In the genomic region with DNA sequence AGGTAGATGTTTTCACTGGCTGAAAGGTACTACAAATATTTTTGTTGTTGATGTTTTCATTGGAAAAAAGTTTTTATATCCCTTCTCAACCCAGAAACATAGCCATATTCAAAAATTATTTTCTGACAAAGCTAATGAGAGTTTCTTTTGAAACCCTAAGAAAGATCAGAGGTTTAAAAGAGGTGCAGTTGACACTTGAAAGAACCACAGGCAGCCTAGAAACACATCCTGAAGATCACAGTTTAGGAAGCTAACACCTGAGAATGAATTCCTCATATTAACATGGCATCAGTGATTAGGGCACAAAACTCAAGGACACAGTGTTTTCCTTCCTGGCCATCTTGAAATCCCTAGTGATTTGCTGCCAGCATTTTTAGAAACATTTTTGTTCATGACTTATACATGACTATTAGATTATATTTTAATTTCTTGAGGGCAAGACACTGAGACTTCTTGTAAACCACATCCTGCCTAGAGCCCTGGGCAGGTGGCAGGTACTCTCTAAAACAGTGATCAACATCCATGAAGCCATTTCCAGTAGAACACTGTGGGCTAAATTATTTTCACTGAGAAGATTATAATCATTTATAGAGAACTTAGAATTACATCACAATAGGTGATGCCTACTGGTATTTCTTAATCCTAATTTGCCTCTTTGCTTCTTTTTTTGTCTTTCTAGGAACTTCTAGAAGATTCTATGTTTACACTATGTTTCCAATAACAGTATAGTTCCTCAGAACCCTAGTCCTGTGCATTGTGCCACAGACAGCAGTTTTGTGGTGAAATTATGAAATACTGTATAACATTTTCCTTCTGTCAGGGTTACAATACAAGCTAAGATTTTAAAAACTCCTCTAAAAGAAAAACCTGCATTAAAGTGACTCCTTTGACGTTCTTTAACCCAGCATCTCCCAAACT, we compare ENCODE assay signal across 10 cellular contexts.
A peak's percentile ranks its signal among the peaks of the same experiment; 100 is the strongest.
DNase-seq lines count a peak whose midpoint lies in the region; ATAC-seq, FAIRE-seq and TF ChIP-seq lines count a peak whose summit lies in the region.
"Had no signal": no experiment of that assay in that cellular context is flagged by ENCODE, and none has a peak within 500 bp of the region (broad histone marks: within the 10 kb centered on the region; RNA-seq: fewer than 3 reads in every experiment).

No MANE protein-coding gene starts in this region.

- no peak overlapping the region for H3K27ac ChIP-seq in HepG2 (ENCODE audit: extremely low read length, insufficient read depth, low read length)
- H3K27ac ChIP-seq: A549, cardiac muscle cell had no signal

- BruUV-seq in HepG2 (replicated peaks; lab: Mats Ljungman, UMichigan), result no TSS peak

- H3K27me3 ChIP-seq in HepG2 (ENCODE audit: control insufficient read depth in 1 of 2, insufficient read depth in 2 of 2, low read length in 2 of 2), result no peaks in the 10 kb centered on the region; a peak in 2 of 5 replicates
- H3K27me3 ChIP-seq: cardiac muscle cell had no signal

- no peak for TF ChIP-seq RAD21 in HepG2 (CRISPR knock-in tag; IDR thresholded peaks at IDR 0.05)

- H2AFZ ChIP-seq in HepG2 (ENCODE audit: low read length), result no peak overlapping the region

- no peaks in the 10 kb centered on the region for H4K20me1 ChIP-seq in HepG2 (ENCODE audit: insufficient read depth, low read length)

- no peak overlapping the region for H3K4me2 ChIP-seq in HepG2 (ENCODE audit: low read depth, low read length)
- H3K4me2 ChIP-seq: A549 had no signal

- H3K9ac ChIP-seq in HepG2 (ENCODE audit: insufficient read depth, low read depth, low read length), result no peak overlapping the region

- H3K4me3 Mint-ChIP-seq in T-helper 1 cell treated with Interleukin-12 subunit alpha and Interleukin-12 subunit beta and Interleukin-4 antibody, amounts not matched to agents 30 μg/mL and 1 μg/mL, for 36 hours, result peak overlapping the region; percentile 14
- peak overlapping the region; percentile 19 for H3K4me3 Mint-ChIP-seq in stimulated activated effector memory CD8-positive, alpha-beta T cell treated with anti-CD3 and anti-CD28 coated beads, Interleukin-12 subunit alpha, Interleukin-12 subunit beta, amount 100 ng/mL, for 72 hours

- no peak for TF ChIP-seq POLR2A in HepG2 (IDR thresholded peaks at IDR 0.05; ENCODE audit: insufficient read depth in 1 of 2, low read depth in 2 of 2, low read length in 2 of 2)

- H3K36me3 ChIP-seq in HepG2 (replicated peaks in 1 of 2; ENCODE audit: control insufficient read depth in 1 of 2, insufficient read depth in 2 of 2, low read length in 2 of 2), result no peaks in the 10 kb centered on the region
- H3K36me3 ChIP-seq: cardiac muscle cell had no signal

- no peaks in the 10 kb centered on the region for H3K9me3 ChIP-seq in HepG2 (ENCODE audit: low read length)
- H3K9me3 ChIP-seq: A549 had no signal

- no peak for TF ChIP-seq CTCF in HepG2 (CRISPR knock-in tag; IDR thresholded peaks at IDR 0.05)

- no peak overlapping the region for H3K4me3 ChIP-seq in HepG2 (replicated peaks in 1 of 3; ENCODE audit: insufficient read depth in 1 of 3, low read depth in 2 of 3, low read length in 3 of 3)
- H3K4me3 ChIP-seq: A549, cardiac muscle cell had no signal

- CTCF ChIA-PET in HepG2 (lab: Yijun Ruan, JAX; ENCODE audit: low intra/inter-chr PET ratio, low total read pairs), result no interaction called here

- H3K4me1 ChIP-seq in HepG2 (ENCODE audit: insufficient read depth, low read length), result peaks cover 11% of the 10 kb centered on the region
- H3K4me1 ChIP-seq: A549 had no signal

- FAIRE-seq in HepG2 (lab: Jason Lieb, UNC), result no peak
- FAIRE-seq: A549 had no signal

- in situ Hi-C loops in HepG2 (cut with HindIII; ENCODE audit: extremely low pct_ligation_motif_present, low pct_unique_long_range_greater_than_20kb), result loop anchor here (10.0 kb wide), 1 partner anchor 505 kb away; no protein-coding TSS in a partner anchor

- H3K27ac Mint-ChIP-seq in T-helper 1 cell treated with Interleukin-12 subunit alpha and Interleukin-12 subunit beta and Interleukin-4 antibody, amounts not matched to agents 30 μg/mL and 1 μg/mL, for 36 hours, result peak overlapping the region; percentile 66
- H3K27ac Mint-ChIP-seq in stimulated activated effector memory CD8-positive, alpha-beta T cell treated with anti-CD3 and anti-CD28 coated beads, Interleukin-12 subunit alpha, Interleukin-12 subunit beta, amount 100 ng/mL, for 72 hours, result peak overlapping the region; percentile 80

- H3K79me2 ChIP-seq in HepG2 (ENCODE audit: insufficient read depth, low read length), result no peaks in the 10 kb centered on the region

- H3K4me1 Mint-ChIP-seq in T-helper 1 cell treated with Interleukin-12 subunit alpha and Interleukin-12 subunit beta and Interleukin-4 antibody, amounts not matched to agents 30 μg/mL and 1 μg/mL, for 36 hours (ENCODE audit: low read depth), result peaks cover 25% of the 10 kb centered on the region
- peaks cover 34% of the 10 kb centered on the region for H3K4me1 Mint-ChIP-seq in stimulated activated effector memory CD8-positive, alpha-beta T cell treated with anti-CD3 and anti-CD28 coated beads, Interleukin-12 subunit alpha, Interleukin-12 subunit beta, amount 100 ng/mL, for 72 hours

- intact Hi-C loops in HepG2 (cut with micrococcal nuclease; ENCODE audit: unreplicated experiment), result loop anchor here (5.0 to 10.0 kb wide), 2 partner anchors 173 to 795 kb away; no protein-coding TSS in a partner anchor

- WGBS in HepG2 (ENCODE audit: low lambda C conversion rate), result 0% methylated on average over 1 of the region's 1 CpG

- no peaks in the 10 kb centered on the region for H3K9me3 Mint-ChIP-seq in T-helper 1 cell treated with Interleukin-12 subunit alpha and Interleukin-12 subunit beta and Interleukin-4 antibody, amounts not matched to agents 30 μg/mL and 1 μg/mL, for 36 hours
- no peaks in the 10 kb centered on the region for H3K9me3 Mint-ChIP-seq in stimulated activated effector memory CD8-positive, alpha-beta T cell treated with anti-CD3 and anti-CD28 coated beads, Interleukin-12 subunit alpha, Interleukin-12 subunit beta, amount 100 ng/mL, for 72 hours

- DNase-seq in activated CD4-positive, alpha-beta T cell treated with anti-CD3 and anti-CD28 coated beads for 4 hours, result peak; percentile 41 to 44
- DNase-seq in activated CD4-positive, alpha-beta T cell treated with anti-CD3 and anti-CD28 coated beads for 1 hour, result no peak
- no peak for DNase-seq in stimulated activated effector memory CD8-positive, alpha-beta T cell treated with anti-CD3 and anti-CD28 coated beads, Interleukin-12 subunit alpha, Interleukin-12 subunit beta, amount 100 ng/mL, for 72 hours (ENCODE audit: low spot score in 2 of 2)
- DNase-seq in medulla oblongata (ENCODE audit: extremely low spot score) (no peak), HepG2 (ENCODE audit: low spot score) (no peak), NCI-H82 (lab: John Stamatoyannopoulos, UW) (no peak)

- peak; percentile 97 for ATAC-seq in HG02981 (IDR thresholded peaks at IDR 0.05; ENCODE audit: unreplicated experiment)
- peak; percentile 75 for ATAC-seq in stimulated activated effector memory CD8-positive, alpha-beta T cell treated with anti-CD3 and anti-CD28 coated beads, Interleukin-12 subunit alpha, Interleukin-12 subunit beta, amount 100 ng/mL, for 72 hours
- no peak for ATAC-seq in HepG2
- ATAC-seq: A549 had no signal

- TF ChIP-seq EP300 in HepG2 (IDR thresholded peaks at IDR 0.05; ENCODE audit: low read depth in 2 of 2, low read length in 2 of 2) (no peak), HepG2 (CRISPR knock-in tag; IDR thresholded peaks at IDR 0.05; ENCODE audit: borderline replicate concordance) (no peak)

- POLR2A ChIA-PET in HepG2 (lab: Yijun Ruan, JAX), result no interaction called here

- H3K36me3 Mint-ChIP-seq in T-helper 1 cell treated with Interleukin-12 subunit alpha and Interleukin-12 subunit beta and Interleukin-4 antibody, amounts not matched to agents 30 μg/mL and 1 μg/mL, for 36 hours (ENCODE audit: low read depth), result no peaks in the 10 kb centered on the region
- no peaks in the 10 kb centered on the region for H3K36me3 Mint-ChIP-seq in stimulated activated effector memory CD8-positive, alpha-beta T cell treated with anti-CD3 and anti-CD28 coated beads, Interleukin-12 subunit alpha, Interleukin-12 subunit beta, amount 100 ng/mL, for 72 hours

- H3K27me3 Mint-ChIP-seq in T-helper 1 cell treated with Interleukin-12 subunit alpha and Interleukin-12 subunit beta and Interleukin-4 antibody, amounts not matched to agents 30 μg/mL and 1 μg/mL, for 36 hours (ENCODE audit: low read depth), result no peaks in the 10 kb centered on the region

TF ChIP-seq in HepG2, 621 proteins besides CTCF, POLR2A, EP300 and RAD21 (continues in another document):
- TF ChIP-seq ZNF292 (CRISPR knock-in tag; IDR thresholded peaks at IDR 0.05; ENCODE audit: borderline replicate concordance, low read depth) (no peak), ZNF543 (CRISPR knock-in tag; IDR thresholded peaks at IDR 0.05) (no peak), RFXANK (CRISPR knock-in tag; IDR thresholded peaks at IDR 0.05) (no peak), ZNF660 (CRISPR knock-in tag; IDR thresholded peaks at IDR 0.05; ENCODE audit: borderline replicate concordance, low read depth) (no peak), NFATC3 (CRISPR knock-in tag; IDR thresholded peaks at IDR 0.05) (no peak)
- TF ChIP-seq, protein P1, sequence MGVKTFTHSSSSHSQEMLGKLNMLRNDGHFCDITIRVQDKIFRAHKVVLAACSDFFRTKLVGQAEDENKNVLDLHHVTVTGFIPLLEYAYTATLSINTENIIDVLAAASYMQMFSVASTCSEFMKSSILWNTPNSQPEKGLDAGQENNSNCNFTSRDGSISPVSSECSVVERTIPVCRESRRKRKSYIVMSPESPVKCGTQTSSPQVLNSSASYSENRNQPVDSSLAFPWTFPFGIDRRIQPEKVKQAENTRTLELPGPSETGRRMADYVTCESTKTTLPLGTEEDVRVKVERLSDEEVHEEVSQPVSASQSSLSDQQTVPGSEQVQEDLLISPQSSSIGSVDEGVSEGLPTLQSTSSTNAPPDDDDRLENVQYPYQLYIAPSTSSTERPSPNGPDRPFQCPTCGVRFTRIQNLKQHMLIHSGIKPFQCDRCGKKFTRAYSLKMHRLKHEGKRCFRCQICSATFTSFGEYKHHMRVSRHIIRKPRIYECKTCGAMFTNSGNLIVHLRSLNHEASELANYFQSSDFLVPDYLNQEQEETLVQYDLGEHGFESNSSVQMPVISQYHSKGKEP (CRISPR knock-in tag; IDR thresholded peaks at IDR 0.05), result no peak
- TF ChIP-seq, protein P2, sequence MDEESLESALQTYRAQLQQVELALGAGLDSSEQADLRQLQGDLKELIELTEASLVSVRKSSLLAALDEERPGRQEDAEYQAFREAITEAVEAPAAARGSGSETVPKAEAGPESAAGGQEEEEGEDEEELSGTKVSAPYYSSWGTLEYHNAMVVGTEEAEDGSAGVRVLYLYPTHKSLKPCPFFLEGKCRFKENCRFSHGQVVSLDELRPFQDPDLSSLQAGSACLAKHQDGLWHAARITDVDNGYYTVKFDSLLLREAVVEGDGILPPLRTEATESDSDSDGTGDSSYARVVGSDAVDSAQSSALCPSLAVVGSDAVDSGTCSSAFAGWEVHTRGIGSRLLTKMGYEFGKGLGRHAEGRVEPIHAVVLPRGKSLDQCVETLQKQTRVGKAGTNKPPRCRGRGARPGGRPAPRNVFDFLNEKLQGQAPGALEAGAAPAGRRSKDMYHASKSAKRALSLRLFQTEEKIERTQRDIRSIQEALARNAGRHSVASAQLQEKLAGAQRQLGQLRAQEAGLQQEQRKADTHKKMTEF (CRISPR knock-in tag; IDR thresholded peaks at IDR 0.05), result no peak

Comparison
In these comparisons a context has a peak if more than half of its experiments do, and no peak if none do; other contexts are left out.
1. DNase-seq: peak in activated CD4-positive, alpha-beta T cell treated with anti-CD3 and anti-CD28 coated beads for 4 hours (2 of 2); none in activated CD4-positive, alpha-beta T cell treated with anti-CD3 and anti-CD28 coated beads for 1 hour (single experiment), stimulated activated effector memory CD8-positive, alpha-beta T cell treated with anti-CD3 and anti-CD28 coated beads, Interleukin-12 subunit alpha, Interleukin-12 subunit beta, amount 100 ng/mL, for 72 hours (0 of 2), medulla oblongata (single experiment), HepG2 (single experiment) and NCI-H82 (single experiment).